ENCODE assay signal across 8 cellular contexts in genomic region chr17:81968396-81968745, GRCh38. TPM values are rescaled to one million over a fixed set of nuclear protein-coding genes. Genes with fewer than 3 reads are reported as not detected.
DNase-seq lines count a peak whose midpoint lies in the region; ATAC-seq lines count a peak whose summit lies in the region.

No MANE protein-coding gene starts in this region.

- peak overlapping the region; percentile 68 for H3K27ac Mint-ChIP-seq in stimulated activated naive CD8-positive, alpha-beta T cell treated with anti-CD3 and anti-CD28 coated beads, Interleukin-15, Interleukin-2, amounts not matched to agents 100 ng/mL and 50 ng/mL, for 24 hours
- H3K27ac Mint-ChIP-seq in activated T-helper 2 cell treated with anti-CD3 and anti-CD28 coated beads, Interferon-gamma antibody, Interleukin-2, Interleukin-4, amounts not matched to agents 10 μg/mL and 5 μg/mL and 100 μg/mL, durations not matched to agents 14 hours and 24 hours and 36 hours: no peak overlapping the region
- no peak overlapping the region for H3K27ac Mint-ChIP-seq in naive B cell

- peaks cover 17% of the 10 kb centered on the region for H3K4me1 Mint-ChIP-seq in stimulated activated naive CD8-positive, alpha-beta T cell treated with anti-CD3 and anti-CD28 coated beads, Interleukin-15, Interleukin-2, amounts not matched to agents 100 ng/mL and 50 ng/mL, for 24 hours (ENCODE audit: low read depth)
- H3K4me1 Mint-ChIP-seq in activated T-helper 2 cell treated with anti-CD3 and anti-CD28 coated beads, Interferon-gamma antibody, Interleukin-2, Interleukin-4, amounts not matched to agents 10 μg/mL and 5 μg/mL and 100 μg/mL, durations not matched to agents 14 hours and 24 hours and 36 hours (ENCODE audit: low read depth): peaks cover 3% of the 10 kb centered on the region
- H3K4me1 Mint-ChIP-seq in naive B cell: peaks cover 5 to 20% (median 17%) of the 10 kb centered on the region in 3 donors

- no peak for ATAC-seq in stimulated activated naive CD8-positive, alpha-beta T cell treated with anti-CD3 and anti-CD28 coated beads, Interleukin-15, Interleukin-2, amounts not matched to agents 100 U/mL and 50 U/mL, for 24 hours
- no peak for ATAC-seq in naive B cell (ENCODE audit: low read depth in 2 of 2)
- no peak for ATAC-seq in GM18861 (IDR thresholded peaks at IDR 0.05; ENCODE audit: unreplicated experiment)

- no peaks in the 10 kb centered on the region for H3K27me3 Mint-ChIP-seq in stimulated activated naive CD8-positive, alpha-beta T cell treated with anti-CD3 and anti-CD28 coated beads, Interleukin-15, Interleukin-2, amounts not matched to agents 100 ng/mL and 50 ng/mL, for 24 hours
- peaks cover 15% of the 10 kb centered on the region for H3K27me3 Mint-ChIP-seq in activated T-helper 2 cell treated with anti-CD3 and anti-CD28 coated beads, Interferon-gamma antibody, Interleukin-2, Interleukin-4, amounts not matched to agents 10 μg/mL and 5 μg/mL and 100 μg/mL, durations not matched to agents 14 hours and 24 hours and 36 hours (ENCODE audit: low read depth)
- peaks cover 0 to 22% (median 8%) of the 10 kb centered on the region in 3 donors for H3K27me3 Mint-ChIP-seq in naive B cell

- peak overlapping the region; percentile 64 for H3K4me3 Mint-ChIP-seq in stimulated activated naive CD8-positive, alpha-beta T cell treated with anti-CD3 and anti-CD28 coated beads, Interleukin-15, Interleukin-2, amounts not matched to agents 100 ng/mL and 50 ng/mL, for 24 hours
- H3K4me3 Mint-ChIP-seq in activated T-helper 2 cell treated with anti-CD3 and anti-CD28 coated beads, Interferon-gamma antibody, Interleukin-2, Interleukin-4, amounts not matched to agents 10 μg/mL and 5 μg/mL and 100 μg/mL, durations not matched to agents 14 hours and 24 hours and 36 hours (ENCODE audit: low read depth): peak overlapping the region; percentile 58
- peak overlapping the region in 5 of 8 donors; percentile 56 to 87 (median 71) for H3K4me3 Mint-ChIP-seq in naive B cell

- H3K9me3 Mint-ChIP-seq in stimulated activated naive CD8-positive, alpha-beta T cell treated with anti-CD3 and anti-CD28 coated beads, Interleukin-15, Interleukin-2, amounts not matched to agents 100 ng/mL and 50 ng/mL, for 24 hours: no peaks in the 10 kb centered on the region
- H3K9me3 Mint-ChIP-seq in activated T-helper 2 cell treated with anti-CD3 and anti-CD28 coated beads, Interferon-gamma antibody, Interleukin-2, Interleukin-4, amounts not matched to agents 10 μg/mL and 5 μg/mL and 100 μg/mL, durations not matched to agents 14 hours and 24 hours and 36 hours: peaks cover 2% of the 10 kb centered on the region
- no peaks in the 10 kb centered on the region for H3K9me3 Mint-ChIP-seq in naive B cell

- no peak for DNase-seq in stimulated activated naive CD8-positive, alpha-beta T cell treated with anti-CD3 and anti-CD28 coated beads, Interleukin-15, Interleukin-2, amounts not matched to agents 100 U/mL and 50 U/mL, for 24 hours
- DNase-seq in activated T-helper 2 cell treated with anti-CD3 and anti-CD28 coated beads, Interferon-gamma antibody, Interleukin-2, Interleukin-4, amounts not matched to agents 10 μg/mL and 5 μg/mL and 100 μg/mL, durations not matched to agents 14 hours and 24 hours and 36 hours (ENCODE audit: low spot score): no peak
- DNase-seq in naive B cell (no peak), posterior cingulate gyrus (no peak), AG20443 (ENCODE audit: low spot score) (no peak), GF-D8 (lab: John Stamatoyannopoulos, UW) (no peak)

- no peaks in the 10 kb centered on the region for H3K36me3 Mint-ChIP-seq in stimulated activated naive CD8-positive, alpha-beta T cell treated with anti-CD3 and anti-CD28 coated beads, Interleukin-15, Interleukin-2, amounts not matched to agents 100 ng/mL and 50 ng/mL, for 24 hours (ENCODE audit: low read depth)
- H3K36me3 Mint-ChIP-seq in activated T-helper 2 cell treated with anti-CD3 and anti-CD28 coated beads, Interferon-gamma antibody, Interleukin-2, Interleukin-4, amounts not matched to agents 10 μg/mL and 5 μg/mL and 100 μg/mL, durations not matched to agents 14 hours and 24 hours and 36 hours (ENCODE audit: low read depth): no peaks in the 10 kb centered on the region
- H3K36me3 Mint-ChIP-seq in naive B cell: no peaks in the 10 kb centered on the region

- intact Hi-C loops in activated T-helper 2 cell treated with anti-CD3 and anti-CD28 coated beads, Interferon-gamma antibody, Interleukin-2, Interleukin-4, amounts not matched to agents 10 μg/mL and 5 μg/mL and 100 μg/mL, durations not matched to agents 14 hours and 24 hours and 36 hours (cut with micrococcal nuclease): loop anchor here (1.0 kb wide), 1 partner anchor 9 kb away; the partner anchor contains the start of gene ASPSCR1
- intact Hi-C loops in posterior cingulate gyrus (cut with DNase I): no loop called here

RNA-seq across cellular contexts. Expression of gene NOTUM, which starts 7.4 kb away (rescaled TPM):
- 1.2 and 2.2 TPM in 2 replicates for total RNA-seq in activated T-helper 2 cell treated with anti-CD3 and anti-CD28 coated beads, Interferon-gamma antibody, Interleukin-2, Interleukin-4, amounts not matched to agents 10 μg/mL and 5 μg/mL and 100 μg/mL, durations not matched to agents 14 hours and 24 hours and 36 hours
- not detected for polyA plus RNA-seq in naive B cell (ENCODE audit: low read depth in 6 of 6)

RNA-seq across cellular contexts. Expression of gene ASPSCR1, which starts 9.1 kb away (rescaled TPM):
- 32.9 and 33.8 TPM in 2 replicates for total RNA-seq in activated T-helper 2 cell treated with anti-CD3 and anti-CD28 coated beads, Interferon-gamma antibody, Interleukin-2, Interleukin-4, amounts not matched to agents 10 μg/mL and 5 μg/mL and 100 μg/mL, durations not matched to agents 14 hours and 24 hours and 36 hours
- polyA plus RNA-seq in naive B cell (ENCODE audit: low read depth in 6 of 6): 10 to 100 TPM; 20.2 to 31.0 (median 25.0) TPM

RNA-seq across cellular contexts. Expression of gene MYADML2, which starts 21.3 kb away (rescaled TPM):
- not detected in 2 replicates for total RNA-seq in activated T-helper 2 cell treated with anti-CD3 and anti-CD28 coated beads, Interferon-gamma antibody, Interleukin-2, Interleukin-4, amounts not matched to agents 10 μg/mL and 5 μg/mL and 100 μg/mL, durations not matched to agents 14 hours and 24 hours and 36 hours
- not detected for polyA plus RNA-seq in naive B cell (ENCODE audit: low read depth in 6 of 6)

RNA-seq across cellular contexts. Expression of gene PYCR1, which starts 31.3 kb away (rescaled TPM):
- total RNA-seq in activated T-helper 2 cell treated with anti-CD3 and anti-CD28 coated beads, Interferon-gamma antibody, Interleukin-2, Interleukin-4, amounts not matched to agents 10 μg/mL and 5 μg/mL and 100 μg/mL, durations not matched to agents 14 hours and 24 hours and 36 hours: 99.9 and 105 TPM in 2 replicates
- polyA plus RNA-seq in naive B cell (ENCODE audit: low read depth in 6 of 6): 1 to 10 TPM; 1.6 to 4.5 (median 2.2) TPM

RNA-seq across cellular contexts. Expression of gene MAFG, which starts 40.8 kb away (rescaled TPM):
- 30.3 and 31.8 TPM in 2 replicates for total RNA-seq in activated T-helper 2 cell treated with anti-CD3 and anti-CD28 coated beads, Interferon-gamma antibody, Interleukin-2, Interleukin-4, amounts not matched to agents 10 μg/mL and 5 μg/mL and 100 μg/mL, durations not matched to agents 14 hours and 24 hours and 36 hours
- polyA plus RNA-seq in naive B cell (ENCODE audit: low read depth in 6 of 6): 1 to 10 TPM; 3.4 to 6.7 (median 4.7) TPM
